31 cellular contexts compared by ENCODE assay signal in the genomic region with DNA sequence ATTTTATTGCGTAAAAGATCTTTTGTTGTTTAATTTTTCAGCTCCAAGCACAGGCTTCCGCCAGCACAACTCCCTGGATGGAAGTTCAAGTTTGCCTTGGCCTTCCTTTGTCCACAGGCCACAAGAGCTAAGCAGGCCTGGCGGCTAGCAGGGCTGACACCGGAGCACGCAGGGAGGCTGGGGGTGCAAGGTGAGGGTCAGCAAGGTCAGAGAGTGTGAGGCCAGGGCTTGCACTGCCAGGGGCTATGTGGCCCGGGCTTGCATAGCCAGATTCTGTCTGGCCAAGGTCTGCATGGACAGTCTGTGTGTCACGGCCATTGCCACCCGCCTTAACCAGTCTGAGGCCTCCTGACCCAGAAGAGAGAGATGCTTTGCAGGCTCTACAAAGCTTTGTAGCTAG.
"Had no signal": no experiment of that assay in that cellular context is flagged by ENCODE, and none has a peak within 500 bp of the region (broad histone marks: within the 10 kb centered on the region; RNA-seq: fewer than 3 reads in every experiment).

No MANE protein-coding gene starts in this region.

- ATAC-seq: activated CD4-positive, alpha-beta T cell treated with anti-CD3 and anti-CD28 coated beads for 36 hours; activated CD8-positive, alpha-beta memory T cell treated with anti-CD3 and anti-CD28 coated beads, Interleukin-2, amount 10 ng/mL, durations not matched to agents 7 days and 5 days; activated CD8-positive, alpha-beta T cell treated with anti-CD3 and anti-CD28 coated beads, Interleukin-2, amount 10 ng/mL, durations not matched to agents 7 days and 5 days; activated naive CD8-positive, alpha-beta T cell treated with anti-CD3 and anti-CD28 coated beads, Interleukin-2, amount 50 U/mL, for 24 hours; body of pancreas; esophagus mucosa; gastrocnemius medialis; T-helper 17 cell had no signal

- H3K27me3 Mint-ChIP-seq: activated CD4-positive, alpha-beta memory T cell treated with anti-CD3 and anti-CD28 coated beads for 36 hours; activated CD4-positive, alpha-beta T cell treated with anti-CD3 and anti-CD28 coated beads for 36 hours; activated CD4-positive, alpha-beta T cell treated with anti-CD3 and anti-CD28 coated beads, Interleukin-2, amount 10 ng/mL, durations not matched to agents 24 days and 14 days; activated CD8-positive, alpha-beta memory T cell treated with anti-CD3 and anti-CD28 coated beads, Interleukin-2, amount 10 ng/mL, durations not matched to agents 7 days and 5 days; activated naive CD4-positive, alpha-beta T cell treated with anti-CD3 and anti-CD28 coated beads, Interleukin-2, amount 50 U/mL, for 24 hours; activated naive CD8-positive, alpha-beta T cell treated with anti-CD3 and anti-CD28 coated beads for 36 hours; activated naive CD8-positive, alpha-beta T cell treated with anti-CD3 and anti-CD28 coated beads, Interleukin-2, amount 50 U/mL, for 24 hours; T-helper 17 cell had no signal

- H3K4me3 Mint-ChIP-seq: activated CD4-positive, alpha-beta memory T cell treated with anti-CD3 and anti-CD28 coated beads for 36 hours; activated CD4-positive, alpha-beta T cell treated with anti-CD3 and anti-CD28 coated beads for 36 hours; activated CD4-positive, alpha-beta T cell treated with anti-CD3 and anti-CD28 coated beads, Interleukin-2, amount 10 ng/mL, durations not matched to agents 24 days and 14 days; activated CD8-positive, alpha-beta memory T cell treated with anti-CD3 and anti-CD28 coated beads, Interleukin-2, amount 10 ng/mL, durations not matched to agents 7 days and 5 days; activated CD8-positive, alpha-beta T cell treated with anti-CD3 and anti-CD28 coated beads, Interleukin-2, amount 10 ng/mL, durations not matched to agents 7 days and 5 days; activated naive CD4-positive, alpha-beta T cell treated with anti-CD3 and anti-CD28 coated beads for 36 hours; activated naive CD4-positive, alpha-beta T cell treated with anti-CD3 and anti-CD28 coated beads, Interleukin-2, amount 50 U/mL, for 24 hours; activated naive CD8-positive, alpha-beta T cell treated with anti-CD3 and anti-CD28 coated beads for 36 hours; activated naive CD8-positive, alpha-beta T cell treated with anti-CD3 and anti-CD28 coated beads, Interleukin-2, amount 50 U/mL, for 24 hours; activated T-helper 1 cell treated with anti-CD3 and anti-CD28 coated beads, Interleukin-12 subunit alpha, Interleukin-12 subunit beta, Interleukin-2, Interleukin-4 antibody, amounts not matched to agents 30 ng/mL and 10 ng/mL and 1 ng/mL, durations not matched to agents 14 hours and 24 hours and 36 hours; endodermal cell; T-helper 17 cell had no signal

- H3K9me3 Mint-ChIP-seq: activated CD4-positive, alpha-beta T cell treated with anti-CD3 and anti-CD28 coated beads, Interleukin-2, amount 10 ng/mL, durations not matched to agents 24 days and 14 days; activated naive CD4-positive, alpha-beta T cell treated with anti-CD3 and anti-CD28 coated beads, Interleukin-2, amount 50 U/mL, for 24 hours had no signal

- H3K36me3 Mint-ChIP-seq: activated naive CD4-positive, alpha-beta T cell treated with anti-CD3 and anti-CD28 coated beads, Interleukin-2, amount 50 U/mL, for 24 hours had no signal

- DNase-seq: activated CD4-positive, alpha-beta memory T cell treated with anti-CD3 and anti-CD28 coated beads for 36 hours; activated CD4-positive, alpha-beta T cell treated with anti-CD3 and anti-CD28 coated beads for 36 hours; activated CD4-positive, alpha-beta T cell treated with anti-CD3 and anti-CD28 coated beads, Interleukin-2, amount 10 ng/mL, durations not matched to agents 24 days and 14 days; activated CD4-positive, CD25-positive, alpha-beta regulatory T cell; activated CD4-positive, CD25-positive, alpha-beta regulatory T cell treated with anti-CD3 and anti-CD28 coated beads, Interleukin-2, amount 50 U/mL, for 72 hours; activated CD8-positive, alpha-beta memory T cell treated with anti-CD3 and anti-CD28 coated beads, Interleukin-2, amount 10 ng/mL, durations not matched to agents 7 days and 5 days; activated CD8-positive, alpha-beta memory T cell treated with anti-CD3 and anti-CD28 coated beads, Interleukin-2, amount 50 U/mL, for 4 hours; activated CD8-positive, alpha-beta T cell treated with anti-CD3 and anti-CD28 coated beads, Interleukin-2, amount 10 ng/mL, durations not matched to agents 7 days and 5 days; activated effector memory CD4-positive, alpha-beta T cell treated with anti-CD3 and anti-CD28 coated beads, Interleukin-2, amount 50 U/mL, for 16 hours; activated naive CD4-positive, alpha-beta T cell treated with anti-CD3 and anti-CD28 coated beads for 36 hours; activated naive CD8-positive, alpha-beta T cell treated with anti-CD3 and anti-CD28 coated beads for 36 hours; activated naive CD8-positive, alpha-beta T cell treated with anti-CD3 and anti-CD28 coated beads, Interleukin-2, amount 50 U/mL, for 24 hours; activated T-cell treated with anti-CD3 and anti-CD28 coated beads, Interleukin-2, amount 50 U/mL, for 1 hour; activated T-cell treated with anti-CD3 and anti-CD28 coated beads, Interleukin-2, amount 50 U/mL, for 48 hours; adrenal gland; amygdala; aorta; body of pancreas; central memory CD4-positive, alpha-beta T cell; cerebellar nuclear complex; colonic mucosa; effector memory CD4-positive, alpha-beta T cell; foreskin fibroblast; gastrocnemius medialis; T-helper 1 cell; T-helper 17 cell had no signal

- H3K27ac Mint-ChIP-seq: activated CD4-positive, alpha-beta memory T cell treated with anti-CD3 and anti-CD28 coated beads for 36 hours; activated CD4-positive, alpha-beta T cell treated with anti-CD3 and anti-CD28 coated beads for 36 hours; activated CD4-positive, alpha-beta T cell treated with anti-CD3 and anti-CD28 coated beads, Interleukin-2, amount 10 ng/mL, durations not matched to agents 24 days and 14 days; activated CD8-positive, alpha-beta memory T cell treated with anti-CD3 and anti-CD28 coated beads, Interleukin-2, amount 10 ng/mL, durations not matched to agents 7 days and 5 days; activated CD8-positive, alpha-beta T cell treated with anti-CD3 and anti-CD28 coated beads, Interleukin-2, amount 10 ng/mL, durations not matched to agents 7 days and 5 days; activated naive CD4-positive, alpha-beta T cell treated with anti-CD3 and anti-CD28 coated beads for 36 hours; activated naive CD4-positive, alpha-beta T cell treated with anti-CD3 and anti-CD28 coated beads, Interleukin-2, amount 50 U/mL, for 24 hours; activated naive CD8-positive, alpha-beta T cell treated with anti-CD3 and anti-CD28 coated beads for 36 hours; activated naive CD8-positive, alpha-beta T cell treated with anti-CD3 and anti-CD28 coated beads, Interleukin-2, amount 50 U/mL, for 24 hours; activated T-helper 1 cell treated with anti-CD3 and anti-CD28 coated beads, Interleukin-12 subunit alpha, Interleukin-12 subunit beta, Interleukin-2, Interleukin-4 antibody, amounts not matched to agents 30 ng/mL and 10 ng/mL and 1 ng/mL, durations not matched to agents 14 hours and 24 hours and 36 hours; activated T-helper 2 cell treated with anti-CD3 and anti-CD28 coated beads, Interferon-gamma antibody, Interleukin-2, Interleukin-4, amounts not matched to agents 10 μg/mL and 5 μg/mL and 100 μg/mL, durations not matched to agents 14 hours and 24 hours and 36 hours; endodermal cell; T-helper 17 cell had no signal

- H3K4me1 Mint-ChIP-seq: T-helper 17 cell had no signal

- H3K27ac ChIP-seq: adrenal gland, body of pancreas, colonic mucosa, gastrocnemius medialis had no signal
